In the genomic region with DNA sequence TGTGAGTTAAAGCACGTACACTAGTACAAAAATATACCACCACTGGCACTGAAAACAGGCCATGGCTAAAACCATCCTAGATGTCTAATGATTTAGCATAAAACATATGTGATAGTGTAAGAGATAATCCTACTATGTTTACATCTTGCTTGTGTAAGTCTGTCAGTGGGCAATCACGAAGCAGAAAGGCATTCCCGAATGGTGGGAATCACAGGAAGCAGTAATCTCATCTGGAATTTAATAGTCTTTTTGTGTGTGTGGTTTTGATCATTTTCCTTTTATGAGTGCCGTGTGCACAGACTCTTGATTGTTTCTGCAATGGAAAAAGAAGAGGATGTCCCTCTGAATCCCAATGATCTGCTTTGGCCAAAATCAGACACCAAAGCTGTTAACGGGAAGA, we compare ENCODE assay signal across 1 cellular context.
TF ChIP-seq lines count a peak whose summit lies in the region.

No MANE protein-coding gene starts in this region.

TF ChIP-seq in GM12878, 131 proteins besides CTCF, POLR2A, EP300 and RAD21 (continued from another document):
- TF ChIP-seq, protein P1, sequence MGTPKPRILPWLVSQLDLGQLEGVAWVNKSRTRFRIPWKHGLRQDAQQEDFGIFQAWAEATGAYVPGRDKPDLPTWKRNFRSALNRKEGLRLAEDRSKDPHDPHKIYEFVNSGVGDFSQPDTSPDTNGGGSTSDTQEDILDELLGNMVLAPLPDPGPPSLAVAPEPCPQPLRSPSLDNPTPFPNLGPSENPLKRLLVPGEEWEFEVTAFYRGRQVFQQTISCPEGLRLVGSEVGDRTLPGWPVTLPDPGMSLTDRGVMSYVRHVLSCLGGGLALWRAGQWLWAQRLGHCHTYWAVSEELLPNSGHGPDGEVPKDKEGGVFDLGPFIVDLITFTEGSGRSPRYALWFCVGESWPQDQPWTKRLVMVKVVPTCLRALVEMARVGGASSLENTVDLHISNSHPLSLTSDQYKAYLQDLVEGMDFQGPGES (IDR thresholded peaks at IDR 0.05) = no peak
- TF ChIP-seq NBN (IDR thresholded peaks at IDR 0.05) (no peak), RAD51 (IDR thresholded peaks at IDR 0.05) (no peak), ZNF274 (IDR thresholded peaks at IDR 0.05; ENCODE audit: insufficient read depth, insufficient read length) (no peak)
